ENCODE assay signal across 17 cellular contexts in the genomic region with DNA sequence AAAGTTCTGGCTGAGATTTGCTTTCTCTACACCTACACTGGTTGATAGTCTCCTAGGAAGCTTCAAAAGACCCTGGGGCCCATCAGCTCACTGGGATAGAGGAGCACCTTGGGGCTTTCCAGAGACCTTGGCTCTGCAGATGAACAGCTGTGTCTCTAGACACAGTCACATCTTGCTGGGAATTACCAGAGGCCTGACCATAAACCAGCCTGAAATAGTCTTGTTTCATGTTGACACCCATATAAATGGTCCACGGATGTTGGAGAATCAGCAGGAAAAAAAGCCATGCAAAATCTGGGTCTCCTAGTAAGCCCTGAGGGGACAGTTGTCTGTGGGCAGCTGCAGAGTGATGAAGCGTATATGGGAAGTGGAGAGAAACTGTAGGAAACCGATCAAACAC.
DNase-seq lines count a peak whose midpoint lies in the region; ATAC-seq and TF ChIP-seq lines count a peak whose summit lies in the region.
"Had no signal": no experiment of that assay in that cellular context is flagged by ENCODE, and none has a peak within 500 bp of the region (broad histone marks: within the 10 kb centered on the region; RNA-seq: fewer than 3 reads in every experiment).

No MANE protein-coding gene starts in this region.

- no peak overlapping the region for H3K14ac ChIP-seq in mesenchymal stem cell (ENCODE audit: low read length in 2 of 2)

- H3K9ac ChIP-seq in mesenchymal stem cell (ENCODE audit: low read length) = peak overlapping the region; percentile 9
- H3K9ac ChIP-seq: KMS-11 had no signal

- H3K4me3 ChIP-seq in GM12865 (ENCODE audit: low read depth, low read length) (no peak overlapping the region), SJCRH30 (no peak overlapping the region), mesenchymal stem cell (ENCODE audit: insufficient read depth in 1 of 2, low read depth in 1 of 2, low read length in 2 of 2) (peak overlapping the region in 1 of 2 experiments; percentile 21)
- H3K4me3 ChIP-seq: A549 had no signal

- H3K4me2 ChIP-seq in mesenchymal stem cell (ENCODE audit: low read length, poor library complexity, severe bottlenecking) = no peak overlapping the region
- H3K4me2 ChIP-seq: A549, KMS-11 had no signal

- TF ChIP-seq CTCF in GM12865 (IDR thresholded peaks at IDR 0.05; ENCODE audit: insufficient read depth, low read depth, low read length, missing control alignments) = no peak

- peak overlapping the region in 1 of 2 experiments; percentile 31 for H3K4ac ChIP-seq in mesenchymal stem cell (ENCODE audit: low read depth in 1 of 2, low read length in 2 of 2)

- peak overlapping the region; percentile 40 for H3K27ac ChIP-seq in SJCRH30
- H3K27ac ChIP-seq in mesenchymal stem cell (ENCODE audit: low read length, poor library complexity, severe bottlenecking) = no peak overlapping the region
- H3K27ac ChIP-seq: A549, KMS-11 had no signal

- H2AFZ ChIP-seq in mesenchymal stem cell (ENCODE audit: low read depth, low read length) = no peak overlapping the region

- peaks cover 25% of the 10 kb centered on the region for H3K4me1 ChIP-seq in SJCRH30
- peaks cover 6% of the 10 kb centered on the region for H3K4me1 ChIP-seq in mesenchymal stem cell (ENCODE audit: control insufficient read depth, insufficient read depth, low read depth, low read length)
- H3K4me1 ChIP-seq: A549 had no signal

- 89% methylated on average over 3 of the region's 3 CpGs for WGBS in mesenchymal stem cell

- no peak overlapping the region for H2AK5ac ChIP-seq in mesenchymal stem cell (ENCODE audit: low read length, severe bottlenecking)

- H3K4me1 Mint-ChIP-seq in stimulated activated effector memory CD8-positive, alpha-beta T cell treated with anti-CD3 and anti-CD28 coated beads, Interleukin-12 subunit alpha, Interleukin-12 subunit beta, amount 100 ng/mL, for 72 hours = no peaks in the 10 kb centered on the region
- H3K4me1 Mint-ChIP-seq: CD4-positive, CD25-positive, alpha-beta regulatory T cell had no signal

- no peaks in the 10 kb centered on the region for H3K79me1 ChIP-seq in mesenchymal stem cell (replicated peaks; ENCODE audit: low read length, poor library complexity, severe bottlenecking)

- H4K91ac ChIP-seq in mesenchymal stem cell (ENCODE audit: low read length) = no peak overlapping the region

- H3K23ac ChIP-seq in mesenchymal stem cell (ENCODE audit: low read length in 2 of 2) = no peak overlapping the region

- no peaks in the 10 kb centered on the region for H3K27me3 ChIP-seq in SJCRH30
- no peaks in the 10 kb centered on the region for H3K27me3 ChIP-seq in mesenchymal stem cell (ENCODE audit: control insufficient read depth in 1 of 2, insufficient read depth in 1 of 2, low read length in 2 of 2)

- H3K36me3 ChIP-seq in SJCRH30 (no peaks in the 10 kb centered on the region; the same call in 1 of the 2 replicates), mesenchymal stem cell (ENCODE audit: control insufficient read depth in 1 of 2, insufficient read depth in 2 of 2, low read depth in 1 of 2, low read length in 2 of 2) (peaks cover 0 to 4% of the 10 kb centered on the region in 2 experiments)

- H3K27ac Mint-ChIP-seq in stimulated activated effector memory CD8-positive, alpha-beta T cell treated with anti-CD3 and anti-CD28 coated beads, Interleukin-12 subunit alpha, Interleukin-12 subunit beta, amount 100 ng/mL, for 72 hours = no peak overlapping the region
- H3K27ac Mint-ChIP-seq in activated naive CD4-positive, alpha-beta T cell treated with anti-CD3 and anti-CD28 coated beads, Interleukin-2, amount 50 U/mL, for 72 hours = no peak overlapping the region
- H3K27ac Mint-ChIP-seq: CD4-positive, CD25-positive, alpha-beta regulatory T cell; HFFc6 had no signal

- H2BK5ac ChIP-seq in mesenchymal stem cell (ENCODE audit: low read depth, low read length, poor library complexity, severe bottlenecking) = no peak overlapping the region

- H2BK15ac ChIP-seq in mesenchymal stem cell (ENCODE audit: low read depth, poor library complexity, severe bottlenecking) = no peak overlapping the region

- peak overlapping the region in 1 of 2 experiments; percentile 42 for H3K18ac ChIP-seq in mesenchymal stem cell (ENCODE audit: low read depth in 1 of 2, low read length in 2 of 2)

- peak; percentile 20 for ATAC-seq in stimulated activated effector memory CD8-positive, alpha-beta T cell treated with anti-CD3 and anti-CD28 coated beads, Interleukin-12 subunit alpha, Interleukin-12 subunit beta, amount 100 ng/mL, for 72 hours
- ATAC-seq in HG03460 (IDR thresholded peaks at IDR 0.05; ENCODE audit: unreplicated experiment) = no peak
- no peak for ATAC-seq in activated naive CD4-positive, alpha-beta T cell treated with anti-CD3 and anti-CD28 coated beads, Interleukin-2, amount 50 U/mL, for 72 hours
- ATAC-seq: A549, HepG2 had no signal

- H3K4me3 Mint-ChIP-seq in stimulated activated effector memory CD8-positive, alpha-beta T cell treated with anti-CD3 and anti-CD28 coated beads, Interleukin-12 subunit alpha, Interleukin-12 subunit beta, amount 100 ng/mL, for 72 hours = no peak overlapping the region
- H3K4me3 Mint-ChIP-seq: CD4-positive, CD25-positive, alpha-beta regulatory T cell; HFFc6 had no signal

- DNase-seq in GM12865 (ENCODE audit: low read depth) = peak; percentile 41
- peak; percentile 76 to 90 for DNase-seq in SJCRH30
- no peak for DNase-seq in mesenchymal stem cell
- DNase-seq in stimulated activated effector memory CD8-positive, alpha-beta T cell treated with anti-CD3 and anti-CD28 coated beads, Interleukin-12 subunit alpha, Interleukin-12 subunit beta, amount 100 ng/mL, for 72 hours (ENCODE audit: low spot score in 2 of 2) = no peak
- no peak for DNase-seq in D341Med (ENCODE audit: low spot score)
- no peak for DNase-seq in activated naive CD4-positive, alpha-beta T cell treated with anti-CD3 and anti-CD28 coated beads, Interleukin-2, amount 50 U/mL, for 72 hours (ENCODE audit: low spot score in 2 of 2)
- no peak for DNase-seq in stimulated activated CD8-positive, alpha-beta memory T cell treated with anti-CD3 and anti-CD28 coated beads, Interleukin-4, amount 100 ng/mL, for 48 hours
- DNase-seq: Calu3; CD4-positive, CD25-positive, alpha-beta regulatory T cell; DMS79; GDM1; HCEC 1CT; HFFc6 had no signal

- H2BK12ac ChIP-seq in mesenchymal stem cell (ENCODE audit: low read length in 2 of 2) = no peak overlapping the region

- H3K9me3 Mint-ChIP-seq in stimulated activated effector memory CD8-positive, alpha-beta T cell treated with anti-CD3 and anti-CD28 coated beads, Interleukin-12 subunit alpha, Interleukin-12 subunit beta, amount 100 ng/mL, for 72 hours = no peaks in the 10 kb centered on the region
- no peaks in the 10 kb centered on the region for H3K9me3 Mint-ChIP-seq in activated naive CD4-positive, alpha-beta T cell treated with anti-CD3 and anti-CD28 coated beads, Interleukin-2, amount 50 U/mL, for 72 hours
- H3K9me3 Mint-ChIP-seq: CD4-positive, CD25-positive, alpha-beta regulatory T cell; HFFc6 had no signal

- no peak overlapping the region for H2BK120ac ChIP-seq in mesenchymal stem cell (ENCODE audit: low read depth, low read length)

- no peaks in the 10 kb centered on the region for H3K36me3 Mint-ChIP-seq in stimulated activated effector memory CD8-positive, alpha-beta T cell treated with anti-CD3 and anti-CD28 coated beads, Interleukin-12 subunit alpha, Interleukin-12 subunit beta, amount 100 ng/mL, for 72 hours
- no peaks in the 10 kb centered on the region for H3K36me3 Mint-ChIP-seq in activated naive CD4-positive, alpha-beta T cell treated with anti-CD3 and anti-CD28 coated beads, Interleukin-2, amount 50 U/mL, for 72 hours
- H3K36me3 Mint-ChIP-seq: CD4-positive, CD25-positive, alpha-beta regulatory T cell had no signal

- no peaks in the 10 kb centered on the region for H3K9me3 ChIP-seq in SJCRH30 (replicated peaks)
- no peaks in the 10 kb centered on the region for H3K9me3 ChIP-seq in mesenchymal stem cell (ENCODE audit: control insufficient read depth, low read length)
- H3K9me3 ChIP-seq: A549 had no signal

- no peak overlapping the region for H4K8ac ChIP-seq in mesenchymal stem cell (ENCODE audit: low read length)

Comparison
In these comparisons a context has a peak if more than half of its experiments do, and no peak if none do; other contexts are left out.
1. DNase-seq: peak in GM12865 (single experiment) and SJCRH30 (2 of 2); none in mesenchymal stem cell (single experiment), stimulated activated effector memory CD8-positive, alpha-beta T cell treated with anti-CD3 and anti-CD28 coated beads, Interleukin-12 subunit alpha, Interleukin-12 subunit beta, amount 100 ng/mL, for 72 hours (0 of 2), D341Med (single experiment), activated naive CD4-positive, alpha-beta T cell treated with anti-CD3 and anti-CD28 coated beads, Interleukin-2, amount 50 U/mL, for 72 hours (0 of 2) and stimulated activated CD8-positive, alpha-beta memory T cell treated with anti-CD3 and anti-CD28 coated beads, Interleukin-4, amount 100 ng/mL, for 48 hours (single experiment).